ENCODE assay signal across 1 cellular context in the genomic region with DNA sequence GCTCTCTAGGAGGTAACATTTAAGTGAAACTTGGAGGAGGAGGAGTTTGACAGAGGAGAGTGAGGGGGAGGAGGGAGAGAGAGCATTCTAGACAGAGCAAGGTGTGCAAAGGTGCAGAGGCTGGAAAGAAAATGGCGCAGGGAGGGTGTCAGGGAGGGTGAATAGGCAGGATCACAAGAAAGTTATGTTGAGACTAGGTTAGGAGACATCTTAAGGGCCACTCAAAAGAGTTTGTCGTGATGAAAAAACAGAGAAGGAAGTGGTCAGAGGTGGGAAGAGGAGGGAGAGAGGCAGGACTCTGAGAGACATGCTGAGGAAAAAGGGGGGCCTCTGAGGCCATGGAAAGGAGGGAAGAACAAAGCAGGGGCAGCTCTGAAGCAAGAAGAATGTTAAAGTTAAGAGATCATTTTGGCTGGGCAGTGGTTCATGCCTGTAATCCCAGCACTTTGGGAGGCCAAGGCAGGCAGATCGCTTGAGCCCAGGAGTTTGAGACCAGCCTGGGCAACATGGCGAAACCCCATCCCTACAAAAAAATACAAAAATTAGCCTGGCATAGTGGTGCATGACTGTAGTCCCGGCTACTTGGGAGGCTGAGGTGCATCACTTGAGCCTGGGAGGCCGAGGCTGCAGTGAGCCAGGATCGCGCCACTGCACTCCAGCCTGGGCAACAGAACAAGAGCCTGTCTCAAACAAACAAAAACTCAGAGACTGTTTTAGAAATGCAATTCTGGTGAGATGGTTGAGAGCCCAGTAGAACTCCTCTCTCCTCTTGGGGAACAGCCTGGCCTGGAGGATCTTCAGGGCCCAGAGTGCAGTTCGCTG.
TF ChIP-seq lines count a peak whose summit lies in the region.

No MANE protein-coding gene starts in this region.

TF ChIP-seq in HCT116, 20 proteins besides CTCF, POLR2A, EP300 and RAD21:
- TF ChIP-seq EZH2 (IDR thresholded peaks at IDR 0.05): no peak
- no peak for TF ChIP-seq YY1 (IDR thresholded peaks at IDR 0.05; ENCODE audit: extremely low read depth, insufficient replicate concordance, low read depth, low read length)
- TF ChIP-seq, protein P1, sequence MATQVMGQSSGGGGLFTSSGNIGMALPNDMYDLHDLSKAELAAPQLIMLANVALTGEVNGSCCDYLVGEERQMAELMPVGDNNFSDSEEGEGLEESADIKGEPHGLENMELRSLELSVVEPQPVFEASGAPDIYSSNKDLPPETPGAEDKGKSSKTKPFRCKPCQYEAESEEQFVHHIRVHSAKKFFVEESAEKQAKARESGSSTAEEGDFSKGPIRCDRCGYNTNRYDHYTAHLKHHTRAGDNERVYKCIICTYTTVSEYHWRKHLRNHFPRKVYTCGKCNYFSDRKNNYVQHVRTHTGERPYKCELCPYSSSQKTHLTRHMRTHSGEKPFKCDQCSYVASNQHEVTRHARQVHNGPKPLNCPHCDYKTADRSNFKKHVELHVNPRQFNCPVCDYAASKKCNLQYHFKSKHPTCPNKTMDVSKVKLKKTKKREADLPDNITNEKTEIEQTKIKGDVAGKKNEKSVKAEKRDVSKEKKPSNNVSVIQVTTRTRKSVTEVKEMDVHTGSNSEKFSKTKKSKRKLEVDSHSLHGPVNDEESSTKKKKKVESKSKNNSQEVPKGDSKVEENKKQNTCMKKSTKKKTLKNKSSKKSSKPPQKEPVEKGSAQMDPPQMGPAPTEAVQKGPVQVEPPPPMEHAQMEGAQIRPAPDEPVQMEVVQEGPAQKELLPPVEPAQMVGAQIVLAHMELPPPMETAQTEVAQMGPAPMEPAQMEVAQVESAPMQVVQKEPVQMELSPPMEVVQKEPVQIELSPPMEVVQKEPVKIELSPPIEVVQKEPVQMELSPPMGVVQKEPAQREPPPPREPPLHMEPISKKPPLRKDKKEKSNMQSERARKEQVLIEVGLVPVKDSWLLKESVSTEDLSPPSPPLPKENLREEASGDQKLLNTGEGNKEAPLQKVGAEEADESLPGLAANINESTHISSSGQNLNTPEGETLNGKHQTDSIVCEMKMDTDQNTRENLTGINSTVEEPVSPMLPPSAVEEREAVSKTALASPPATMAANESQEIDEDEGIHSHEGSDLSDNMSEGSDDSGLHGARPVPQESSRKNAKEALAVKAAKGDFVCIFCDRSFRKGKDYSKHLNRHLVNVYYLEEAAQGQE (IDR thresholded peaks at IDR 0.05; ENCODE audit: low read depth): no peak
- TF ChIP-seq, protein P2, sequence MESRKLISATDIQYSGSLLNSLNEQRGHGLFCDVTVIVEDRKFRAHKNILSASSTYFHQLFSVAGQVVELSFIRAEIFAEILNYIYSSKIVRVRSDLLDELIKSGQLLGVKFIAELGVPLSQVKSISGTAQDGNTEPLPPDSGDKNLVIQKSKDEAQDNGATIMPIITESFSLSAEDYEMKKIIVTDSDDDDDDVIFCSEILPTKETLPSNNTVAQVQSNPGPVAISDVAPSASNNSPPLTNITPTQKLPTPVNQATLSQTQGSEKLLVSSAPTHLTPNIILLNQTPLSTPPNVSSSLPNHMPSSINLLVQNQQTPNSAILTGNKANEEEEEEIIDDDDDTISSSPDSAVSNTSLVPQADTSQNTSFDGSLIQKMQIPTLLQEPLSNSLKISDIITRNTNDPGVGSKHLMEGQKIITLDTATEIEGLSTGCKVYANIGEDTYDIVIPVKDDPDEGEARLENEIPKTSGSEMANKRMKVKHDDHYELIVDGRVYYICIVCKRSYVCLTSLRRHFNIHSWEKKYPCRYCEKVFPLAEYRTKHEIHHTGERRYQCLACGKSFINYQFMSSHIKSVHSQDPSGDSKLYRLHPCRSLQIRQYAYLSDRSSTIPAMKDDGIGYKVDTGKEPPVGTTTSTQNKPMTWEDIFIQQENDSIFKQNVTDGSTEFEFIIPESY (IDR thresholded peaks at IDR 0.05; ENCODE audit: extremely low read depth, insufficient replicate concordance, low read length): no peak
- no peak for TF ChIP-seq SRF (IDR thresholded peaks at IDR 0.05; ENCODE audit: low read depth)
- TF ChIP-seq ZFX (IDR thresholded peaks at IDR 0.05): no peak
- TF ChIP-seq, protein P3, sequence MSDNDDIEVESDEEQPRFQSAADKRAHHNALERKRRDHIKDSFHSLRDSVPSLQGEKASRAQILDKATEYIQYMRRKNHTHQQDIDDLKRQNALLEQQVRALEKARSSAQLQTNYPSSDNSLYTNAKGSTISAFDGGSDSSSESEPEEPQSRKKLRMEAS (IDR thresholded peaks at IDR 0.05): no peak
- TF ChIP-seq TCF7L2 (IDR thresholded peaks at IDR 0.05; ENCODE audit: borderline replicate concordance, extremely low read depth, insufficient read depth, insufficient read length): no peak
- no peak for TF ChIP-seq CBX3 (IDR thresholded peaks at IDR 0.05; ENCODE audit: low read depth)
- TF ChIP-seq ZNF274 (IDR thresholded peaks at IDR 0.05; ENCODE audit: low read depth, low read length): no peak
- no peak for TF ChIP-seq POLR2AphosphoS5 (IDR thresholded peaks at IDR 0.05; ENCODE audit: low read depth, low read length)
- TF ChIP-seq ELF1 (IDR thresholded peaks at IDR 0.05; ENCODE audit: borderline replicate concordance, low read depth): no peak
- no peak for TF ChIP-seq EZH2phosphoT487 (IDR thresholded peaks at IDR 0.05; ENCODE audit: borderline replicate concordance)
- TF ChIP-seq SIN3A (IDR thresholded peaks at IDR 0.05; ENCODE audit: low read depth): no peak
- TF ChIP-seq, protein P4, sequence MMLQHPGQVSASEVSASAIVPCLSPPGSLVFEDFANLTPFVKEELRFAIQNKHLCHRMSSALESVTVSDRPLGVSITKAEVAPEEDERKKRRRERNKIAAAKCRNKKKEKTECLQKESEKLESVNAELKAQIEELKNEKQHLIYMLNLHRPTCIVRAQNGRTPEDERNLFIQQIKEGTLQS (IDR thresholded peaks at IDR 0.05): no peak
- no peak for TF ChIP-seq SP1 (IDR thresholded peaks at IDR 0.05; ENCODE audit: low read depth)
- no peak for TF ChIP-seq EGR1 (IDR thresholded peaks at IDR 0.05; ENCODE audit: low read depth)
- no peak for TF ChIP-seq JUND (IDR thresholded peaks at IDR 0.05)
- no peak for TF ChIP-seq FOSL1 (IDR thresholded peaks at IDR 0.05; ENCODE audit: low read depth)
